Comparison of ENCODE assay signal across 3 cellular contexts in genomic region chr10:16768702-16769101, GRCh38.
"Had no signal": no experiment of that assay in that cellular context is flagged by ENCODE, and none has a peak within 500 bp of the region (broad histone marks: within the 10 kb centered on the region; RNA-seq: fewer than 3 reads in every experiment).

No MANE protein-coding gene starts in this region.

- DNase-seq: GDM1, GF-D8 had no signal

- ATAC-seq: GM12878 had no signal

- H3K4me3 ChIP-seq: GM12878 had no signal
